In genomic region chr12:57579677-57580465, GRCh38 we compare ENCODE assay signal across 1 cellular context.
TF ChIP-seq lines count a peak whose summit lies in the region.

No MANE protein-coding gene starts in this region.

TF ChIP-seq in HepG2, 621 proteins besides CTCF, POLR2A, EP300 and RAD21 (continued from another document):
- TF ChIP-seq ZNF564 (CRISPR knock-in tag; IDR thresholded peaks at IDR 0.05): no peak; the same call in 1 of the 2 replicates
- TF ChIP-seq SAP130 (CRISPR knock-in tag; IDR thresholded peaks at IDR 0.05; ENCODE audit: low read depth): peak; percentile 66
- TF ChIP-seq ZSCAN20 (CRISPR knock-in tag; IDR thresholded peaks at IDR 0.05; ENCODE audit: borderline replicate concordance): no peak
- no peak for TF ChIP-seq ZNF513 (CRISPR knock-in tag; conservative IDR thresholded peaks at IDR 0.05)
- no peak for TF ChIP-seq GLI4 (CRISPR knock-in tag; IDR thresholded peaks at IDR 0.05; ENCODE audit: borderline replicate concordance)
- 0 out of 2 replicates have a peak, but pooled peaks have one; percentile 26 for TF ChIP-seq ISL2 (CRISPR knock-in tag; IDR thresholded peaks at IDR 0.05)
- TF ChIP-seq E2F5 (CRISPR knock-in tag; conservative IDR thresholded peaks at IDR 0.05): no peak
- no peak for TF ChIP-seq ZNF34 (CRISPR knock-in tag; IDR thresholded peaks at IDR 0.05; ENCODE audit: borderline replicate concordance)
- no peak for TF ChIP-seq ZNF329 (CRISPR knock-in tag; IDR thresholded peaks at IDR 0.05; ENCODE audit: low read depth)
- TF ChIP-seq ZNF136 (CRISPR knock-in tag; IDR thresholded peaks at IDR 0.05; ENCODE audit: low read depth): peak; percentile 38; the same call in 1 of the 2 replicates
- no peak for TF ChIP-seq PRDM15 (CRISPR knock-in tag; IDR thresholded peaks at IDR 0.05)
- peak; percentile 26; the same call in 1 of the 2 replicates for TF ChIP-seq SMC3 (IDR thresholded peaks at IDR 0.05; ENCODE audit: low read length)
- no peak for TF ChIP-seq ZNF609 (CRISPR knock-in tag; IDR thresholded peaks at IDR 0.05; ENCODE audit: borderline replicate concordance)
- TF ChIP-seq PHF8 (CRISPR knock-in tag; IDR thresholded peaks at IDR 0.05): no peak
- no peak for TF ChIP-seq CBX2 (IDR thresholded peaks at IDR 0.05; ENCODE audit: low read depth, low read length)
- no peak for TF ChIP-seq CBX2 (CRISPR knock-in tag; IDR thresholded peaks at IDR 0.05; ENCODE audit: low read depth)
- TF ChIP-seq DPF2 (CRISPR knock-in tag; IDR thresholded peaks at IDR 0.05; ENCODE audit: borderline replicate concordance, low read depth): no peak
- peak; percentile 35; the same call in 1 of the 2 replicates for TF ChIP-seq CEBPB (IDR thresholded peaks at IDR 0.05; ENCODE audit: borderline replicate concordance, low read depth, low read length)
- TF ChIP-seq JUN (CRISPR knock-in tag; IDR thresholded peaks at IDR 0.05): 0 out of 2 replicates have a peak, but pooled peaks have one; percentile 63
- TF ChIP-seq ZIK1 (CRISPR knock-in tag; IDR thresholded peaks at IDR 0.05; ENCODE audit: borderline replicate concordance, low read depth): no peak
- TF ChIP-seq DR1 (CRISPR knock-in tag; IDR thresholded peaks at IDR 0.05): no peak
- no peak for TF ChIP-seq NRL (CRISPR knock-in tag; IDR thresholded peaks at IDR 0.05; ENCODE audit: borderline replicate concordance)
- no peak for TF ChIP-seq ZNF337 (CRISPR knock-in tag; IDR thresholded peaks at IDR 0.05; ENCODE audit: borderline replicate concordance, low read depth)
- no peak for TF ChIP-seq HCFC1 (IDR thresholded peaks at IDR 0.05; ENCODE audit: low read depth, low read length)
- TF ChIP-seq ARNT2 (CRISPR knock-in tag; IDR thresholded peaks at IDR 0.05; ENCODE audit: low read depth): no peak
- no peak for TF ChIP-seq SCMH1 (CRISPR knock-in tag; IDR thresholded peaks at IDR 0.05; ENCODE audit: borderline replicate concordance)
- TF ChIP-seq TFAP4 (IDR thresholded peaks at IDR 0.05; ENCODE audit: borderline replicate concordance, low read depth): no peak; the same call in 1 of the 2 replicates
- TF ChIP-seq KLF16 (CRISPR knock-in tag; IDR thresholded peaks at IDR 0.05): no peak
- TF ChIP-seq ZNF816 (CRISPR knock-in tag; IDR thresholded peaks at IDR 0.05; ENCODE audit: borderline replicate concordance): no peak
- TF ChIP-seq KLF9 (CRISPR knock-in tag; IDR thresholded peaks at IDR 0.05; ENCODE audit: low read depth): no peak
TF ChIP-seq in HepG2: peak in this region for 127.
